Comparison of ENCODE assay signal across 18 cellular contexts in the genomic region with DNA sequence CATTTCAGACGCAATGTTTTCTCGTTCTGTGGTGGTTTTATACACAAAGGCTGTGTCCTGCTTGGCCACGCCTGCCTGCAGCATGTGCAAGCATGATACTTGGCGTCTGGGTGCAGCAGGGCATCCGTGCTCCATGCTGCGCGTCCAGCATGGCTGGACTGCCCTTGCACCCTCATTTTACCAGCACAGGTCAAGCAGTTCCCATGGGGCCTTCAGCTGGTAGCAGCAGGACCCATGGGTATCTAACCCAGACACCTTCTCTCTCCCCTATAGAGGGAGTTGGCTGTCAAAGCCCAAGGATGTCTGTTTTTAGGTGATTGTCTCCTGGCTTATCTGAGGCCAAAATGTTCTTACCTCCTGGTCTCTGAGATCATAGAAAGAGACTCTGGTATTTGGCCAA.
"Had no signal": no experiment of that assay in that cellular context is flagged by ENCODE, and none has a peak within 500 bp of the region (broad histone marks: within the 10 kb centered on the region; RNA-seq: fewer than 3 reads in every experiment).

No MANE protein-coding gene starts in this region.

- ATAC-seq: activated naive CD8-positive, alpha-beta T cell treated with anti-CD3 and anti-CD28 coated beads, Interleukin-2, amount 50 U/mL, for 24 hours; activated T-cell treated with anti-CD3 and anti-CD28 coated beads, Interleukin-2, amount 50 U/mL, for 72 hours; left lobe of liver; natural killer cell; stimulated activated naive CD8-positive, alpha-beta T cell treated with anti-CD3 and anti-CD28 coated beads, Interleukin-15, Interleukin-2, amounts not matched to agents 100 U/mL and 50 U/mL, for 24 hours had no signal

- H3K27ac Mint-ChIP-seq: activated naive CD8-positive, alpha-beta T cell treated with anti-CD3 and anti-CD28 coated beads, Interleukin-2, amount 50 U/mL, for 24 hours; activated T-cell treated with anti-CD3 and anti-CD28 coated beads, Interleukin-2, amount 50 U/mL, for 72 hours; natural killer cell had no signal

- H3K27me3 ChIP-seq: thyroid gland had no signal

- H3K27ac ChIP-seq: coronary artery, epithelial cell of prostate, thyroid gland, upper lobe of right lung had no signal

- H3K4me3 ChIP-seq: coronary artery, lung, thyroid gland, upper lobe of right lung had no signal

- H3K36me3 Mint-ChIP-seq: natural killer cell had no signal

- H3K4me3 Mint-ChIP-seq: activated naive CD8-positive, alpha-beta T cell treated with anti-CD3 and anti-CD28 coated beads, Interleukin-2, amount 50 U/mL, for 24 hours; natural killer cell had no signal

- H3K9me3 Mint-ChIP-seq: activated naive CD8-positive, alpha-beta T cell treated with anti-CD3 and anti-CD28 coated beads, Interleukin-2, amount 50 U/mL, for 24 hours; natural killer cell had no signal

- H3K9me3 ChIP-seq: thyroid gland, upper lobe of right lung had no signal

- H3K4me1 ChIP-seq: upper lobe of right lung had no signal

- FAIRE-seq: kidney had no signal

- DNase-seq: activated gamma-delta T cell; activated naive CD4-positive, alpha-beta T cell treated with anti-CD3 and anti-CD28 coated beads, Interleukin-2, amount 50 U/mL, for 16 hours; activated naive CD8-positive, alpha-beta T cell treated with anti-CD3 and anti-CD28 coated beads, Interleukin-2, amount 50 U/mL, for 24 hours; activated T-cell treated with anti-CD3 and anti-CD28 coated beads, Interleukin-2, amount 50 U/mL, for 72 hours; cerebellar nuclear complex; foreskin melanocyte; kidney; natural killer cell; stimulated activated CD4-positive, alpha-beta T cell treated with anti-CD3 and anti-CD28 coated beads, Interleukin-12 subunit alpha, Interleukin-12 subunit beta, amount 100 ng/mL, for 4 hours; stimulated activated CD4-positive, alpha-beta T cell treated with anti-CD3 and anti-CD28 coated beads, Interleukin-4, amount 100 ng/mL, for 4 hours; stimulated activated naive CD8-positive, alpha-beta T cell treated with anti-CD3 and anti-CD28 coated beads, Interleukin-15, Interleukin-2, amounts not matched to agents 100 U/mL and 50 U/mL, for 24 hours; substantia nigra; thyroid gland; upper lobe of right lung had no signal

- H3K36me3 ChIP-seq: thyroid gland, upper lobe of right lung had no signal
